8 cellular contexts compared by ENCODE assay signal in genomic region chr2:191165190-191165643, GRCh38. TPM values are rescaled to one million over a fixed set of nuclear protein-coding genes. Genes with fewer than 3 reads are reported as not detected.
DNase-seq lines count a peak whose midpoint lies in the region; ATAC-seq and TF ChIP-seq lines count a peak whose summit lies in the region.

No MANE protein-coding gene starts in this region.

- TF ChIP-seq CTCF in SK-N-SH (IDR thresholded peaks at IDR 0.05) = peak; percentile 69
- peak; percentile 79 for TF ChIP-seq CTCF in natural killer cell (IDR thresholded peaks at IDR 0.05)

- POLR2A ChIA-PET in SK-N-SH (lab: Yijun Ruan, JAX) = no interaction called here

- H3K27me3 ChIP-seq in SK-N-SH (ENCODE audit: insufficient read depth) = no peaks in the 10 kb centered on the region

- no peaks in the 10 kb centered on the region for H3K36me3 ChIP-seq in SK-N-SH (replicated peaks in 1 of 2; ENCODE audit: control insufficient read depth in 1 of 2, insufficient read depth in 2 of 2, low read length in 1 of 2)

- peaks cover 6% of the 10 kb centered on the region in 2 donors for H3K4me1 Mint-ChIP-seq in natural killer cell

- peaks cover 11% of the 10 kb centered on the region for H3F3A ChIP-seq in SK-N-SH (replicated peaks; ENCODE audit: insufficient read depth)

- no peak overlapping the region for H2AFZ ChIP-seq in SK-N-SH (ENCODE audit: low read depth)

- peak; percentile 91 for TF ChIP-seq RAD21 in SK-N-SH (IDR thresholded peaks at IDR 0.05; ENCODE audit: low read length)

- no peak overlapping the region for H3K9ac ChIP-seq in SK-N-SH

- 26% methylated on average over 4 of the region's 4 CpGs for WGBS in SK-N-SH (ENCODE audit: low lambda C conversion rate)

- intact Hi-C loops in natural killer cell (cut with micrococcal nuclease) = loop anchor here (1.0 to 10.0 kb wide), 6 partner anchors 41 to 997 kb away; no protein-coding TSS in a partner anchor

- H3K9me3 ChIP-seq in SK-N-SH = no peaks in the 10 kb centered on the region

- no peaks in the 10 kb centered on the region for H3K9me3 Mint-ChIP-seq in natural killer cell

- no peaks in the 10 kb centered on the region for H4K20me1 ChIP-seq in SK-N-SH (ENCODE audit: insufficient read depth)

- no peak for TF ChIP-seq EP300 in SK-N-SH (IDR thresholded peaks at IDR 0.05; ENCODE audit: borderline replicate concordance in 1 of 2, low read depth in 1 of 2, low read length in 1 of 2)

- peaks cover 0 to 8% of the 10 kb centered on the region in 2 donors for H3K27me3 Mint-ChIP-seq in natural killer cell (ENCODE audit: low read depth in 2 of 2)

- peaks cover 8 to 20% of the 10 kb centered on the region in 2 experiments for H3K4me1 ChIP-seq in SK-N-SH (ENCODE audit: control insufficient read depth in 1 of 2, insufficient read depth in 2 of 2, low read depth in 1 of 2, low read length in 1 of 2)

- in situ Hi-C loops in KBM-7 (cut with MboI; ENCODE audit: low pct_unique_long_range_greater_than_20kb, low sequenced_read_pairs) = no loop called here

- ATAC-seq in GM21360 (IDR thresholded peaks at IDR 0.05; ENCODE audit: unreplicated experiment) = peak; percentile 71
- peak; percentile 60 for ATAC-seq in esophagus mucosa
- ATAC-seq in natural killer cell = peak; percentile 74 to 91 (median 84)

- H3K27ac Mint-ChIP-seq in natural killer cell = no peak overlapping the region

- no peaks in the 10 kb centered on the region for H3K36me3 Mint-ChIP-seq in natural killer cell

- DNase-seq in NCI-H146 (lab: John Stamatoyannopoulos, UW) (peak; percentile 6), NCI-H146 treated with DMSO at 0.1 percent for 48 hours (lab: John Stamatoyannopoulos, UW; ENCODE audit: unreplicated experiment) (no peak), KBM-7 (peak; percentile 67), SK-N-SH (peak; percentile 44), natural killer cell (no peak), COR-L47 (lab: John Stamatoyannopoulos, UW) (no peak)

- H3K4me3 ChIP-seq in SK-N-SH (ENCODE audit: low read depth in 2 of 2, low read length in 1 of 2) = peak overlapping the region in 1 of 2 experiments; percentile 22; a peak in 1 of 4 replicates

- CTCF ChIA-PET in SK-N-SH (lab: Yijun Ruan, JAX) = interaction anchor here (0.6 to 3.8 kb wide), 55 partner anchors 8 to 997 kb away, joined by 3 to 47 read pairs (median 4); partner anchors contain the start of gene MYO1B

- no peaks in the 10 kb centered on the region for H3K79me2 ChIP-seq in SK-N-SH (ENCODE audit: insufficient read depth)

- H3K9me2 ChIP-seq in SK-N-SH = no peaks in the 10 kb centered on the region

- peak overlapping the region in 1 of 2 experiments; percentile 50; a peak in 1 of 4 replicates for H3K27ac ChIP-seq in SK-N-SH (ENCODE audit: low read depth in 2 of 2, low read length in 1 of 2)

- H3K4me2 ChIP-seq in SK-N-SH = no peak overlapping the region

- H3K4me3 Mint-ChIP-seq in natural killer cell = no peak overlapping the region

TF ChIP-seq in SK-N-SH, 30 proteins besides CTCF, POLR2A, EP300 and RAD21:
- TF ChIP-seq USF2 (IDR thresholded peaks at IDR 0.05; ENCODE audit: borderline replicate concordance, low read depth, low read length) = no peak
- TF ChIP-seq SMC3 (IDR thresholded peaks at IDR 0.05; ENCODE audit: low read depth, low read length) = peak; percentile 83
- TF ChIP-seq IRF3 (IDR thresholded peaks at IDR 0.05; ENCODE audit: low read depth, low read length) = no peak
- no peak for TF ChIP-seq NFIC (IDR thresholded peaks at IDR 0.05; ENCODE audit: borderline replicate concordance)
- no peak for TF ChIP-seq RCOR1 (IDR thresholded peaks at IDR 0.05; ENCODE audit: low read length)

RNA-seq across cellular contexts. Expression of gene STAT4, which starts 14.4 kb away (rescaled TPM):
- 0.12 and 0.19 TPM in 2 replicates for polyA plus RNA-seq in SK-N-SH (2012; rRNA removed)
- polyA plus RNA-seq in SK-N-SH (2012; cell fraction: cytosol; rRNA removed) = 0.10 and 0.16 TPM in 2 replicates
- polyA plus RNA-seq in SK-N-SH (2012; cell fraction: nucleus; rRNA removed) = 0.18 and 0.76 TPM in 2 replicates
- total RNA-seq in esophagus mucosa = 0.88 TPM
- 100 to 1,000 TPM; 264 to 339 (median 304) TPM for total RNA-seq in natural killer cell

Comparison
In these comparisons a context has a peak if more than half of its experiments do, and no peak if none do; other contexts are left out.
1. DNase-seq: peak in NCI-H146 (single experiment), KBM-7 (single experiment) and SK-N-SH (single experiment); none in NCI-H146 treated with DMSO at 0.1 percent for 48 hours (single experiment), natural killer cell (single experiment) and COR-L47 (single experiment).
2. RNA of gene STAT4, which starts 14.4 kb away (total RNA-seq): 264 to 339 TPM in natural killer cell; 0.88 TPM in esophagus mucosa (single experiment); every median in the first group is over 100 times any median in the second.
3. Peak in every context shown above with its lines, with median percentiles within 50 percentile points of each other: ATAC-seq.